In the genomic region with DNA sequence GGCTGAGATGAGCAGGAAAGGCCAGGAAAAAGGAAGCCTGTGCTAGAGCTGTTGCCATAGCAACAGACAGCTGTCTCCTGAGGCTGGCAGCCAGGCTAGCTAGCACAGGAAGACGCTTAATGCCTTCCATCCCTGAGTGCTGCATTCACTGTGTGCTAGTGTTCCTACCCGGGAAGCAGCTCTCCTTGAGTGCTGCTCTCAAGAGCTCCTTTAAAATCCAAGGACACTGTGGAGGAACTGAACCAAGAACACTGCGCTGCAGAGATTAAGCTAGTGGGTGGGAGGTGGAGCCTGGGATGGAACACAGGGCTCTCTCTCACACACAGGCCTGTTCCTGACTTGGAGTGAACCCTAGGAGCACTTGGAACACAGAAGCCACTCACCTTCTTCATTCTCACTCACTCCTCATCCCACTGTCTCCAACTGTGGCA, we compare ENCODE assay signal across 8 cellular contexts. TPM values are rescaled to one million over a fixed set of nuclear protein-coding genes. Genes with fewer than 3 reads are reported as not detected.
A peak's percentile ranks its signal among the peaks of the same experiment; 100 is the strongest.
DNase-seq lines count a peak whose midpoint lies in the region; ATAC-seq and TF ChIP-seq lines count a peak whose summit lies in the region.

No MANE protein-coding gene starts in this region.

- ATAC-seq in upper lobe of right lung, result peak; percentile 61
- no peak for ATAC-seq in GM21515 (IDR thresholded peaks at IDR 0.05; ENCODE audit: unreplicated experiment)

- H3K4me1 ChIP-seq in iPS DF 6.9 (ENCODE audit: control insufficient read depth, insufficient read depth, low read length), result no peaks in the 10 kb centered on the region
- peaks cover 3% of the 10 kb centered on the region for H3K4me1 ChIP-seq in upper lobe of right lung

- no peak overlapping the region for H3K27ac ChIP-seq in iPS DF 6.9 (ENCODE audit: low read length)
- no peak overlapping the region for H3K27ac ChIP-seq in upper lobe of right lung

- H3K9me3 ChIP-seq in iPS DF 6.9 (ENCODE audit: control insufficient read depth, insufficient read depth, low read length) (no peaks in the 10 kb centered on the region), upper lobe of right lung (no peaks in the 10 kb centered on the region)

- H3K4me3 ChIP-seq in iPS DF 6.9 (ENCODE audit: low read length) (no peak overlapping the region), upper lobe of right lung (no peak overlapping the region)

- DNase-seq in DMS153 treated with DMSO at 0.1 percent for 48 hours (lab: John Stamatoyannopoulos, UW; ENCODE audit: unreplicated experiment) (peak; percentile 97), NCI-H1694 (lab: John Stamatoyannopoulos, UW) (peak; percentile 93), amniotic stem cell (lab: John Stamatoyannopoulos, UW) (peak; percentile 36), iPS DF 6.9 (ENCODE audit: low read depth, low spot score) (peak; percentile 11), upper lobe of right lung (no peak), HK-2 (ENCODE audit: unreplicated experiment) (no peak)
- no peak for DNase-seq in NK-92 treated with Interleukin-12 subunit alpha and Interleukin-12 subunit beta, amount 100 ng/mL, for 24 hours (lab: John Stamatoyannopoulos, UW)

- no CpG with 5 or more reads among the region's 3 CpGs for WGBS in iPS DF 6.9 (ENCODE audit: insufficient coverage, insufficient read length)

- H3K27me3 ChIP-seq in iPS DF 6.9 (ENCODE audit: control insufficient read depth, insufficient read depth, low read length), result no peaks in the 10 kb centered on the region
- H3K27me3 ChIP-seq in upper lobe of right lung, result no peaks in the 10 kb centered on the region

- H3K36me3 ChIP-seq in iPS DF 6.9 (ENCODE audit: control insufficient read depth, insufficient read depth, low read length) (no peaks in the 10 kb centered on the region), upper lobe of right lung (no peaks in the 10 kb centered on the region)

- TF ChIP-seq CTCF in upper lobe of right lung (IDR thresholded peaks at IDR 0.05), result no peak

- intact Hi-C loops in upper lobe of right lung (cut with DNase I), result no loop called here

RNA-seq across cellular contexts. Expression of a gene that starts 53.5 kb away (rescaled TPM):
- total RNA-seq in upper lobe of right lung, result 226 TPM

Comparison
In these comparisons a context has a peak if more than half of its experiments do, and no peak if none do; other contexts are left out.
1. DNase-seq: peak in DMS153 treated with DMSO at 0.1 percent for 48 hours (single experiment), NCI-H1694 (single experiment), amniotic stem cell (single experiment) and iPS DF 6.9 (single experiment); none in upper lobe of right lung (single experiment), HK-2 (single experiment) and NK-92 treated with Interleukin-12 subunit alpha and Interleukin-12 subunit beta, amount 100 ng/mL, for 24 hours (single experiment).